In the genomic region with DNA sequence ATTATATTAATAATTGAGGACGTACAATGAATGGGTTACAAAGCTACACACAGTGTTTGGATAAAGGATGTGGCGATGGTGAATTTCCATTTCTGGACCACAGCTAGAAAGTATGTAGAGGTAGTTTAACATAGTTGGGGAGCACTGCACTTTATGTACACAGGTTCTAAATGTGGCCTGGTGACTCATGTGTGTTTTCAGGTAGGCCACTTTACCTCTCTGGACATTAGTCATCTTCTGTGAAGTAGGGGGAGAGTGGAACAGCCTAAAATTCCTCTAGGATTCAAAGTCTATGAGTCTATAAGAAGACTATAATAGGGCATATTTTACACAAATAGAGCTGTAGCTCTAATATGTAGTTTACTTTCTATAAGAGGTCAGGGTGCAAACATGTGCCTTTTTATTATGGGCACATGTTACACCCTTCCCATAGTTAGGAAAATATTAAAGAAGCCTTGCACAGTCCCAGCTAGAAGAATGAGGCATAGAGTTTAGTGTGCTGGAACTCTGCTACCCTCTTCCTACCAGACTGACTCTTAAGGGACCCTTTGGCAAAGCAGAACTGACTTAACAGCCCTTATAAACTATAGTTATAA, we compare ENCODE assay signal across 1 cellular context.
A peak's percentile ranks its signal among the peaks of the same experiment; 100 is the strongest.
TF ChIP-seq lines count a peak whose summit lies in the region.

No MANE protein-coding gene starts in this region.

TF ChIP-seq in liver, 16 proteins besides CTCF, POLR2A, EP300 and RAD21 (continued from another document):
- TF ChIP-seq, protein P1, sequence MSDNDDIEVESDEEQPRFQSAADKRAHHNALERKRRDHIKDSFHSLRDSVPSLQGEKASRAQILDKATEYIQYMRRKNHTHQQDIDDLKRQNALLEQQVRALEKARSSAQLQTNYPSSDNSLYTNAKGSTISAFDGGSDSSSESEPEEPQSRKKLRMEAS (IDR thresholded peaks at IDR 0.05), result no peak
- TF ChIP-seq JUND (IDR thresholded peaks at IDR 0.05) (peak in 1 of 2 donors; percentile 44), GABPA (IDR thresholded peaks at IDR 0.05 in 1 of 2, conservative IDR thresholded peaks at IDR 0.05 in 1 of 2) (no peak), FOXA2 (IDR thresholded peaks at IDR 0.05) (peak; percentile 13)
- TF ChIP-seq, protein P2, sequence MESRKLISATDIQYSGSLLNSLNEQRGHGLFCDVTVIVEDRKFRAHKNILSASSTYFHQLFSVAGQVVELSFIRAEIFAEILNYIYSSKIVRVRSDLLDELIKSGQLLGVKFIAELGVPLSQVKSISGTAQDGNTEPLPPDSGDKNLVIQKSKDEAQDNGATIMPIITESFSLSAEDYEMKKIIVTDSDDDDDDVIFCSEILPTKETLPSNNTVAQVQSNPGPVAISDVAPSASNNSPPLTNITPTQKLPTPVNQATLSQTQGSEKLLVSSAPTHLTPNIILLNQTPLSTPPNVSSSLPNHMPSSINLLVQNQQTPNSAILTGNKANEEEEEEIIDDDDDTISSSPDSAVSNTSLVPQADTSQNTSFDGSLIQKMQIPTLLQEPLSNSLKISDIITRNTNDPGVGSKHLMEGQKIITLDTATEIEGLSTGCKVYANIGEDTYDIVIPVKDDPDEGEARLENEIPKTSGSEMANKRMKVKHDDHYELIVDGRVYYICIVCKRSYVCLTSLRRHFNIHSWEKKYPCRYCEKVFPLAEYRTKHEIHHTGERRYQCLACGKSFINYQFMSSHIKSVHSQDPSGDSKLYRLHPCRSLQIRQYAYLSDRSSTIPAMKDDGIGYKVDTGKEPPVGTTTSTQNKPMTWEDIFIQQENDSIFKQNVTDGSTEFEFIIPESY (IDR thresholded peaks at IDR 0.05), result no peak
